In the genomic region with DNA sequence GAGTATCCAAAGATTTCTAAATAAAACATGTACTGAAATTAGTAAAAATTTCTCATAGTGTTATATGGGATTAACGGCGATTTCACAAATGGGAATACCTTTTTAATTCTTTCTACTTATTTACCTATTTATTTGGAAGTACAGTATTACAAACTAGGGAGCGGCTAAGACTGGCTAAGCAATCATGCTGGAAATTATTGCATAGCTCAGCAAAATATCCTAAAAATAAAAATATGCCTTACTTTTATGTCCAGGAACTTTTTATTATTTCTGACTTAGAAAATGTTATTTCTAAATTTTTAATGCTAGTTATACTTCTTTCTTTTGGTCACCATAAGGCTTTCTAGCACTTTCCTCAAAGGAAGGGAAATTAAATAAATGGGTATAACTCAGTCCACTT, we compare ENCODE assay signal across 26 cellular contexts. TPM values are rescaled to one million over a fixed set of nuclear protein-coding genes. Genes with fewer than 3 reads are reported as not detected.
DNase-seq lines count a peak whose midpoint lies in the region; ATAC-seq, FAIRE-seq and TF ChIP-seq lines count a peak whose summit lies in the region.
"Had no signal": no experiment of that assay in that cellular context is flagged by ENCODE, and none has a peak within 500 bp of the region (broad histone marks: within the 10 kb centered on the region; RNA-seq: fewer than 3 reads in every experiment).

No MANE protein-coding gene starts in this region.

- TF ChIP-seq POLR2A in A549 (IDR thresholded peaks at IDR 0.05; ENCODE audit: low read length), result no peak
- TF ChIP-seq POLR2A in K562 (conservative IDR thresholded peaks at IDR 0.05), result no peak
- TF ChIP-seq POLR2A in esophagus muscularis mucosa (IDR thresholded peaks at IDR 0.05; ENCODE audit: low read depth), result no peak

- H3K79me2 ChIP-seq in K562 (ENCODE audit: control insufficient read depth, insufficient read depth, low read length), result no peaks in the 10 kb centered on the region

- no peak overlapping the region for H2AFZ ChIP-seq in K562 (ENCODE audit: low read depth, low read length)
- H2AFZ ChIP-seq: GM23248 had no signal

- TF ChIP-seq CTCF in A549 (IDR thresholded peaks at IDR 0.05) (no peak), K562 (IDR thresholded peaks at IDR 0.05 in 2 of 3, conservative IDR thresholded peaks at IDR 0.05 in 1 of 3; ENCODE audit: insufficient read depth in 2 of 3, low read depth in 1 of 3, low read length in 3 of 3) (no peak), esophagus muscularis mucosa (IDR thresholded peaks at IDR 0.05) (no peak)

- FAIRE-seq in A549 (lab: Jason Lieb, UNC) (no peak), K562 (lab: Jason Lieb, UNC) (no peak)
- FAIRE-seq: A204.1, D721Med, GM12878, GM19239 had no signal

- 76% methylated on average over 3 of the region's 3 CpGs for WGBS in A549 (ENCODE audit: missing lambda C conversion rate)
- 10% methylated on average over 3 of the region's 3 CpGs for WGBS in K562 (ENCODE audit: insufficient coverage, low coverage, missing lambda C conversion rate)
- WGBS in esophagus muscularis mucosa, result 98% methylated on average over 3 of the region's 3 CpGs

- H3K27me3 ChIP-seq in K562 (ENCODE audit: control insufficient read depth in 2 of 2, insufficient read depth in 2 of 2, low read length in 2 of 2) (no peaks in the 10 kb centered on the region; a peak in 1 of 5 replicates), esophagus muscularis mucosa (peaks cover 0 to 17% (median 0%) of the 10 kb centered on the region in 4 donors)
- H3K27me3 ChIP-seq: BLaER1 treated with 17β-estradiol and CSF1 and Interleukin-3, amounts not matched to agents 10 nM and 100 nM had no signal

- H3K36me3 ChIP-seq in K562 (ENCODE audit: control insufficient read depth, insufficient read depth, low read length), result no peaks in the 10 kb centered on the region
- no peaks in the 10 kb centered on the region for H3K36me3 ChIP-seq in esophagus muscularis mucosa
- H3K36me3 ChIP-seq: BE2C; BLaER1 treated with 17β-estradiol and CSF1 and Interleukin-3, amounts not matched to agents 10 nM and 100 nM had no signal

- H3K4me3 ChIP-seq in A549, result no peak overlapping the region
- no peak overlapping the region for H3K4me3 ChIP-seq in K562
- no peak overlapping the region for H3K4me3 ChIP-seq in esophagus muscularis mucosa
- H3K4me3 ChIP-seq: BLaER1 treated with 17β-estradiol and CSF1 and Interleukin-3, amounts not matched to agents 10 nM and 100 nM; GM12878; GM23248 had no signal

- TF ChIP-seq EP300 in A549 (IDR thresholded peaks at IDR 0.05) (no peak), K562 (IDR thresholded peaks at IDR 0.05; ENCODE audit: low read length) (no peak), esophagus muscularis mucosa (IDR thresholded peaks at IDR 0.05) (no peak)

- H3K9me1 ChIP-seq in K562 (ENCODE audit: control insufficient read depth, insufficient read depth, low read length), result no peaks in the 10 kb centered on the region

- in situ Hi-C loops in K562 (cut with MboI), result no loop called here

- H3K9me3 ChIP-seq in A549 (no peaks in the 10 kb centered on the region), K562 (replicated peaks; ENCODE audit: control insufficient read depth, insufficient read depth, low read depth, low read length) (no peaks in the 10 kb centered on the region), esophagus muscularis mucosa (no peaks in the 10 kb centered on the region)
- H3K9me3 ChIP-seq: BE2C; BLaER1 treated with 17β-estradiol and CSF1 and Interleukin-3, amounts not matched to agents 10 nM and 100 nM had no signal

- no peak for ATAC-seq in A549
- ATAC-seq in K562, result no peak
- ATAC-seq in HG02852 (IDR thresholded peaks at IDR 0.05; ENCODE audit: unreplicated experiment), result no peak
- ATAC-seq: GM12878, HCT116 had no signal

- H3K4me2 ChIP-seq in A549 (no peak overlapping the region), K562 (ENCODE audit: insufficient read depth, low read length) (no peak overlapping the region)
- H3K4me2 ChIP-seq: BLaER1 treated with 17β-estradiol and CSF1 and Interleukin-3, amounts not matched to agents 10 nM and 100 nM had no signal

- H3K9ac ChIP-seq in K562 (ENCODE audit: insufficient read depth in 1 of 2, low read depth in 2 of 2, low read length in 2 of 2), result no peak overlapping the region
- H3K9ac ChIP-seq: BLaER1 treated with 17β-estradiol and CSF1 and Interleukin-3, amounts not matched to agents 10 nM and 100 nM; GM23248 had no signal

- H4K20me1 ChIP-seq in K562 (replicated peaks; ENCODE audit: control insufficient read depth, insufficient read depth, low read length), result no peaks in the 10 kb centered on the region
- H4K20me1 ChIP-seq: BLaER1 treated with 17β-estradiol and CSF1 and Interleukin-3, amounts not matched to agents 10 nM and 100 nM had no signal

- POLR2A ChIA-PET in A549 (lab: Yijun Ruan, JAX) (interaction anchor here (0.6 kb wide), 1 partner anchor 21 kb away, joined by 4 read pairs; no protein-coding TSS in a partner anchor), K562 (lab: Yijun Ruan, JAX) (no interaction called here)

- BruUV-seq in K562 (replicated peaks; lab: Mats Ljungman, UMichigan), result no TSS peak

- H3K27ac ChIP-seq in A549 (no peak overlapping the region), K562 (ENCODE audit: extremely low read depth, low read depth, low read length) (no peak overlapping the region), esophagus muscularis mucosa (replicated peaks in 1 of 4) (no peak overlapping the region)
- H3K27ac ChIP-seq: 22Rv1; BLaER1 treated with 17β-estradiol and CSF1 and Interleukin-3, amounts not matched to agents 10 nM and 100 nM; GM23248 had no signal

- intact Hi-C loops in K562 (cut with micrococcal nuclease), result no loop called here
- intact Hi-C loops in esophagus muscularis mucosa (cut with DNase I), result no loop called here

- CTCF ChIA-PET in A549 (lab: Yijun Ruan, JAX), result interaction anchor here (2.0 kb wide), 1 partner anchor 142 kb away, joined by 6 read pairs; no protein-coding TSS in a partner anchor
- CTCF ChIA-PET in K562 (lab: Yijun Ruan, JAX; ENCODE audit: low intra/inter-chr PET ratio), result no interaction called here

- DNase-seq in NCI-H748 (lab: John Stamatoyannopoulos, UW; ENCODE audit: unreplicated experiment), result peak; percentile 23
- no peak for DNase-seq in NCI-H748 treated with DMSO at 0.1 percent for 48 hours (lab: John Stamatoyannopoulos, UW)
- DNase-seq in A549 (ENCODE audit: low read depth in 1 of 2, low spot score in 1 of 2), result no peak
- DNase-seq in K562 (ENCODE audit: extremely low read depth in 1 of 4, low spot score in 3 of 4), result no peak
- no peak for DNase-seq in esophagus muscularis mucosa (ENCODE audit: extremely low spot score)
- DNase-seq: ACHN; AML-193; BE2C; CD4-positive, alpha-beta T cell; CD8-positive, alpha-beta memory T cell; DMS 273 treated with DMSO at 0.1 percent for 48 hours; DMS79; EL; GDM1; GM23248; H9 had no signal

- H3K4me1 ChIP-seq in A549 (no peaks in the 10 kb centered on the region), K562 (replicated peaks in 1 of 2; ENCODE audit: control insufficient read depth in 2 of 2, insufficient read depth in 2 of 2, low read length in 2 of 2) (no peaks in the 10 kb centered on the region), esophagus muscularis mucosa (no peaks in the 10 kb centered on the region)
- H3K4me1 ChIP-seq: BE2C; BLaER1 treated with 17β-estradiol and CSF1 and Interleukin-3, amounts not matched to agents 10 nM and 100 nM had no signal

- TF ChIP-seq RAD21 in A549 (conservative IDR thresholded peaks at IDR 0.05 in 1 of 2, IDR thresholded peaks at IDR 0.05 in 1 of 2), result no peak
- TF ChIP-seq RAD21 in K562 (CRISPR knock-in tag; conservative IDR thresholded peaks at IDR 0.05 in 1 of 2, IDR thresholded peaks at IDR 0.05 in 1 of 2), result no peak

TF ChIP-seq in A549, 52 proteins besides CTCF, POLR2A, EP300 and RAD21 (continues in another document):
- TF ChIP-seq MAFK (IDR thresholded peaks at IDR 0.05; ENCODE audit: partially characterized antibody) (peak; percentile 91), JUN (IDR thresholded peaks at IDR 0.05) (no peak), RFX5 (IDR thresholded peaks at IDR 0.05) (no peak)

TF ChIP-seq in K562, 482 proteins besides CTCF, POLR2A, EP300 and RAD21 (continues in another document):
- TF ChIP-seq WHSC1 (IDR thresholded peaks at IDR 0.05; ENCODE audit: low read length) (no peak), MAFK (IDR thresholded peaks at IDR 0.05; ENCODE audit: low read length) (peak; percentile 85), ZNF184 (CRISPR knock-in tag; IDR thresholded peaks at IDR 0.05) (no peak), MAFF (IDR thresholded peaks at IDR 0.05; ENCODE audit: low read length) (peak; percentile 84), GATAD2A (IDR thresholded peaks at IDR 0.05) (no peak), ZNF316 (IDR thresholded peaks at IDR 0.05) (peak; percentile 72; the same call in 1 of the 2 replicates)
- TF ChIP-seq, protein P1, sequence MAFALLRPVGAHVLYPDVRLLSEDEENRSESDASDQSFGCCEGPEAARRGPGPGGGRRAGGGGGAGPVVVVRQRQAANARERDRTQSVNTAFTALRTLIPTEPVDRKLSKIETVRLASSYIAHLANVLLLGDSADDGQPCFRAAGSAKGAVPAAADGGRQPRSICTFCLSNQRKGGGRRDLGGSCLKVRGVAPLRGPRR (CRISPR knock-in tag; IDR thresholded peaks at IDR 0.05), result no peak

RNA-seq across cellular contexts. Expression of a gene that starts 36.5 kb away (rescaled TPM):
- polyA plus RNA-seq in A549 (2011; rRNA removed) (not detected in 2 replicates), A549 (2017; fragmentation: RNase III; extraction: RNeasy Plus Mini Kit Qiagen cat#74134 plus additional on column Dnase treatment) (not detected in 3 replicates), K562 (2011; rRNA removed) (not detected in 2 replicates), K562 (2014; fragmentation: Illumina TruSeq; extraction: Trizol) (not detected in 2 replicates), K562 (2014; fragmentation: Nextera tagmentation; extraction: Ambion mirVana) (not detected), K562 (2014; rRNA removed) (not detected in 2 replicates)
- polyA plus RNA-seq in A549 (2012; cell fraction: cytosol; rRNA removed), result not detected in 2 replicates
- not detected in 2 replicates for polyA plus RNA-seq in A549 (2012; cell fraction: nucleus; rRNA removed)
- not detected in 2 replicates for polyA minus RNA-seq in A549 (2011; rRNA and poly(A)+ RNA removed)
- total RNA-seq in K562 (2011; cell fraction: chromatin; rRNA removed; ENCODE audit: low replicate concordance), result not detected in 2 replicates
- not detected in 2 replicates for total RNA-seq in K562 (2011; cell fraction: nucleolus; rRNA removed)
- not detected in 2 replicates for total RNA-seq in K562 (2011; cell fraction: nucleoplasm; rRNA removed)
- total RNA-seq in K562 (2014; rRNA removed) (not detected in 2 replicates), K562 (2014; rRNA removed; fragmentation: Illumina TruSeq; extraction: Trizol) (not detected in 2 replicates), K562 (2015; rRNA removed; fragmentation: Illumina TruSeq; extraction: Trizol) (not detected in 2 replicates), K562 (2021) (not detected in 2 replicates), esophagus muscularis mucosa (not detected)
- polyA plus RNA-seq in K562 (2011; cell fraction: cytosol; rRNA removed), result not detected in 2 replicates
- polyA plus RNA-seq in K562 (2011; cell fraction: nucleus; rRNA removed), result not detected in 2 replicates
- polyA plus RNA-seq in K562 (2012), result not detected in 2 replicates
- polyA minus RNA-seq in K562 (2011; rRNA and poly(A)+ RNA removed), result not detected in 2 replicates
- not detected in 2 replicates for polyA minus RNA-seq in K562 (2011; cell fraction: cytosol; rRNA and poly(A)+ RNA removed)
- polyA minus RNA-seq in K562 (2011; cell fraction: nucleus; rRNA and poly(A)+ RNA removed), result not detected in 2 replicates
- total RNA-seq: CD4-positive, alpha-beta T cell; CD8-positive, alpha-beta memory T cell; GM12878; GM23248; H4; H9 had no signal
- polyA plus RNA-seq: CD14-positive monocyte; CD8-positive, alpha-beta memory T cell; GM12878; GM23248 had no signal
